In the genomic region with DNA sequence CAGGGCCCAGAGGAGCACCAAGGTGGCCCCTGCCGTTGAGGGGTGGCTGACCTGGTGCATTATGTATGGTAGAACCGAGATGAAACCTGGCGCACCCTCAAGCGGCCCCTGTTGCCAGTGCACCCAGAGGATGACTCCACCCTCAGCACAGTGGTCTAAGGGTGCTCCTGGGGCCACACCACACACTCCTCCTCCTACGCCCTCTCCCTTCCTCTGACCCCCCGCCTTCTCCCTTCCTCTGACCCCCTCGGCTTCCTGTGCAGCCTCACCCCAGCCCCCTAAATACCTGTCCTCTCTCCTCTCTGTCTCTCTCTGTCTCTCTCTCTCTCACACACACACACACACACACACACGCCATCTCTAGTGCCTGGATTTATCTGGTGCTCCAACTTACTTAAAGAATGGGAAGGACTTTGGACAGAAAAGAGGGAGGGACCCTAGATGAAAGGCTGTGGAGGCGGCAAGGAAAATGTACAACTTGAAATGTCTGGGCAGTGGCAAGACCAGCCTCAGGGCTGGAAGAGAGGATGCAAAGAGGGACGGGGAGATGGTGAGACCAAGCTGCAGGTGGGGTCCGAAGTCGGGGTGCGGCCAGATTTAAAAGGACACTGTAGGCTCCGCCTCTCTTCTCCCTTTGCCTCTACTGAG, we compare ENCODE assay signal across 21 cellular contexts.
"Had no signal": no experiment of that assay in that cellular context is flagged by ENCODE, and none has a peak within 500 bp of the region (broad histone marks: within the 10 kb centered on the region; RNA-seq: fewer than 3 reads in every experiment).

No MANE protein-coding gene starts in this region.

- H3K9me3 ChIP-seq: left ventricle myocardium inferior, pancreas, right lobe of liver, tibial nerve had no signal

- H3K4me1 ChIP-seq: left ventricle myocardium inferior, tibial nerve had no signal

- H3K27ac Mint-ChIP-seq: activated B cell treated with CpG ODN at 0.5 μM for 24 hours; activated CD4-positive, alpha-beta T cell treated with anti-CD3 and anti-CD28 coated beads, Interleukin-2, amount 10 ng/mL, durations not matched to agents 24 days and 14 days; activated CD8-positive, alpha-beta T cell treated with anti-CD3 and anti-CD28 coated beads for 36 hours; activated naive CD8-positive, alpha-beta T cell treated with anti-CD3 and anti-CD28 coated beads, Interleukin-2, amount 10 ng/mL, durations not matched to agents 7 days and 5 days; activated T-helper 2 cell treated with anti-CD3 and anti-CD28 coated beads, Interferon-gamma antibody, Interleukin-2, Interleukin-4, amounts not matched to agents 10 μg/mL and 5 μg/mL and 100 μg/mL, durations not matched to agents 14 hours and 24 hours and 36 hours; endodermal cell; stimulated activated naive B cell treated with anti-CD40 and anti-IgM and Interleukin-4, amounts not matched to agents 10 μg/mL and 1 μg/mL and 100 μg/mL, for 72 hours had no signal

- H3K36me3 ChIP-seq: left ventricle myocardium inferior, pancreas, right lobe of liver, tibial nerve had no signal

- H3K27me3 Mint-ChIP-seq: activated CD4-positive, alpha-beta T cell treated with anti-CD3 and anti-CD28 coated beads, Interleukin-2, amount 10 ng/mL, durations not matched to agents 24 days and 14 days; activated CD8-positive, alpha-beta T cell treated with anti-CD3 and anti-CD28 coated beads for 36 hours; activated naive CD8-positive, alpha-beta T cell treated with anti-CD3 and anti-CD28 coated beads, Interleukin-2, amount 10 ng/mL, durations not matched to agents 7 days and 5 days; brain; stimulated activated naive B cell treated with anti-CD40 and anti-IgM and Interleukin-4, amounts not matched to agents 10 μg/mL and 1 μg/mL and 100 μg/mL, for 72 hours had no signal

- H3K4me3 ChIP-seq: dorsolateral prefrontal cortex, left ventricle myocardium inferior, pancreas, right lobe of liver, tibial nerve had no signal

- H3K4me3 Mint-ChIP-seq: activated B cell treated with CpG ODN at 0.5 μM for 24 hours; activated CD4-positive, alpha-beta T cell treated with anti-CD3 and anti-CD28 coated beads, Interleukin-2, amount 10 ng/mL, durations not matched to agents 24 days and 14 days; activated CD8-positive, alpha-beta T cell treated with anti-CD3 and anti-CD28 coated beads for 36 hours; activated naive CD8-positive, alpha-beta T cell treated with anti-CD3 and anti-CD28 coated beads, Interleukin-2, amount 10 ng/mL, durations not matched to agents 7 days and 5 days; brain; endodermal cell; neural crest cell; stimulated activated naive B cell treated with anti-CD40 and anti-IgM and Interleukin-4, amounts not matched to agents 10 μg/mL and 1 μg/mL and 100 μg/mL, for 72 hours had no signal

- DNase-seq: activated B cell treated with CpG ODN at 0.5 μM for 24 hours; activated CD4-positive, alpha-beta T cell treated with anti-CD3 and anti-CD28 coated beads, Interleukin-2, amount 10 ng/mL, durations not matched to agents 24 days and 14 days; activated CD8-positive, alpha-beta T cell treated with anti-CD3 and anti-CD28 coated beads for 36 hours; activated naive CD4-positive, alpha-beta T cell treated with Interleukin-2 at 50 U/mL for 16 hours; activated naive CD8-positive, alpha-beta T cell treated with anti-CD3 and anti-CD28 coated beads, Interleukin-2, amount 10 ng/mL, durations not matched to agents 7 days and 5 days; activated T-cell treated with anti-CD3 and anti-CD28 coated beads, Interleukin-2, amount 50 U/mL, for 1 hour; endodermal cell; foreskin melanocyte; left ventricle myocardium inferior; mammary epithelial cell; midbrain; right lobe of liver; stimulated activated CD4-positive, alpha-beta T cell treated with anti-CD3 and anti-CD28 coated beads, Interleukin-4, amount 100 ng/mL, for 24 hours; stimulated activated naive B cell treated with anti-CD40 and anti-IgM and Interleukin-4, amounts not matched to agents 10 μg/mL and 1 μg/mL and 100 μg/mL, for 72 hours had no signal

- H3K4me1 Mint-ChIP-seq: activated B cell treated with CpG ODN at 0.5 μM for 24 hours; brain; endodermal cell; neural crest cell; stimulated activated naive B cell treated with anti-CD40 and anti-IgM and Interleukin-4, amounts not matched to agents 10 μg/mL and 1 μg/mL and 100 μg/mL, for 72 hours had no signal

- H3K27me3 ChIP-seq: dorsolateral prefrontal cortex, pancreas, right lobe of liver, tibial nerve had no signal

- H3K27ac ChIP-seq: dorsolateral prefrontal cortex, epithelial cell of prostate, left ventricle myocardium inferior, pancreas, right lobe of liver, tibial nerve had no signal

- H3K9me3 Mint-ChIP-seq: activated B cell treated with CpG ODN at 0.5 μM for 24 hours; activated CD4-positive, alpha-beta T cell treated with anti-CD3 and anti-CD28 coated beads, Interleukin-2, amount 10 ng/mL, durations not matched to agents 24 days and 14 days; activated CD8-positive, alpha-beta T cell treated with anti-CD3 and anti-CD28 coated beads for 36 hours; activated naive CD8-positive, alpha-beta T cell treated with anti-CD3 and anti-CD28 coated beads, Interleukin-2, amount 10 ng/mL, durations not matched to agents 7 days and 5 days; activated T-helper 2 cell treated with anti-CD3 and anti-CD28 coated beads, Interferon-gamma antibody, Interleukin-2, Interleukin-4, amounts not matched to agents 10 μg/mL and 5 μg/mL and 100 μg/mL, durations not matched to agents 14 hours and 24 hours and 36 hours; brain; endodermal cell; neural crest cell; stimulated activated naive B cell treated with anti-CD40 and anti-IgM and Interleukin-4, amounts not matched to agents 10 μg/mL and 1 μg/mL and 100 μg/mL, for 72 hours had no signal

- H3K36me3 Mint-ChIP-seq: activated naive CD8-positive, alpha-beta T cell treated with anti-CD3 and anti-CD28 coated beads, Interleukin-2, amount 10 ng/mL, durations not matched to agents 7 days and 5 days; brain; stimulated activated naive B cell treated with anti-CD40 and anti-IgM and Interleukin-4, amounts not matched to agents 10 μg/mL and 1 μg/mL and 100 μg/mL, for 72 hours had no signal
